In genomic region chr1:235336903-235337302, GRCh38 we compare ENCODE assay signal across 9 cellular contexts. TPM values are rescaled to one million over a fixed set of nuclear protein-coding genes. Genes with fewer than 3 reads are reported as not detected.
A peak's percentile ranks its signal among the peaks of the same experiment; 100 is the strongest.
DNase-seq lines count a peak whose midpoint lies in the region; ATAC-seq, FAIRE-seq and TF ChIP-seq lines count a peak whose summit lies in the region.
"Had no signal": no experiment of that assay in that cellular context is flagged by ENCODE, and none has a peak within 500 bp of the region (broad histone marks: within the 10 kb centered on the region; RNA-seq: fewer than 3 reads in every experiment).

No MANE protein-coding gene starts in this region.

- H3K27me3 ChIP-seq in neutrophil (no peaks in the 10 kb centered on the region), prostate gland (replicated peaks; ENCODE audit: insufficient read depth) (no peaks in the 10 kb centered on the region)

- no peaks in the 10 kb centered on the region for H3K9me3 ChIP-seq in neutrophil
- no peaks in the 10 kb centered on the region for H3K9me3 ChIP-seq in prostate gland

- peak overlapping the region; percentile 39 for H3K4me3 ChIP-seq in epithelial cell of proximal tubule (ENCODE audit: low read depth, low read length)
- no peak overlapping the region for H3K4me3 ChIP-seq in neutrophil (ENCODE audit: low read depth in 1 of 2, low read length in 1 of 2)
- H3K4me3 ChIP-seq in prostate gland, result no peak overlapping the region

- WGBS in prostate gland, result 84% methylated on average over 4 of the region's 4 CpGs

- H3K4me1 ChIP-seq in neutrophil (ENCODE audit: control insufficient read depth in 1 of 2, insufficient read depth in 1 of 2, low read depth in 1 of 2, low read length in 1 of 2) (peaks cover 15 to 18% of the 10 kb centered on the region in 2 experiments), prostate gland (replicated peaks) (peaks cover 3% of the 10 kb centered on the region)

- no peak for ATAC-seq in HG03571 (IDR thresholded peaks at IDR 0.05; ENCODE audit: unreplicated experiment)

- intact Hi-C loops in prostate gland (cut with DNase I), result no loop called here

- no peak for TF ChIP-seq POLR2A in GM12891 (IDR thresholded peaks at IDR 0.05; ENCODE audit: low read depth, low read length)
- no peak for TF ChIP-seq POLR2A in prostate gland (IDR thresholded peaks at IDR 0.05)

- H3K36me3 ChIP-seq in neutrophil (peaks cover 55% of the 10 kb centered on the region), prostate gland (no peaks in the 10 kb centered on the region)

- FAIRE-seq in GM12891 (lab: Jason Lieb, UNC), result peak; percentile 50

- TF ChIP-seq CTCF in epithelial cell of proximal tubule (conservative IDR thresholded peaks at IDR 0.05; ENCODE audit: low read depth, low read length) (no peak), neutrophil (IDR thresholded peaks at IDR 0.05) (no peak), prostate gland (IDR thresholded peaks at IDR 0.05) (no peak)

- H3K27ac ChIP-seq in neutrophil, result peak overlapping the region; percentile 60
- no peak overlapping the region for H3K27ac ChIP-seq in prostate gland

- no peak for DNase-seq in GM12891 (ENCODE audit: insufficient read length, low spot score)
- DNase-seq in RPMI8226, result peak; percentile 40
- peak; percentile 45 for DNase-seq in epithelial cell of proximal tubule (ENCODE audit: low read depth)
- DNase-seq in SKM-1 (lab: John Stamatoyannopoulos, UW; ENCODE audit: unreplicated experiment), result no peak
- no peak for DNase-seq in prostate gland (ENCODE audit: low spot score)
- DNase-seq in SHP77 (lab: John Stamatoyannopoulos, UW), result no peak
- DNase-seq: retina had no signal

TF ChIP-seq in GM12891, 5 proteins besides CTCF, POLR2A, EP300 and RAD21:
- TF ChIP-seq POLR2AphosphoS5 (IDR thresholded peaks at IDR 0.05; ENCODE audit: low read depth, low read length) (no peak), POU2F2 (IDR thresholded peaks at IDR 0.05; ENCODE audit: low read depth, low read length) (no peak), TAF1 (IDR thresholded peaks at IDR 0.05; ENCODE audit: low read depth, low read length) (no peak), PAX5 (IDR thresholded peaks at IDR 0.05; ENCODE audit: insufficient read depth, low read length, severe bottlenecking) (no peak), SPI1 (IDR thresholded peaks at IDR 0.05; ENCODE audit: low read depth, low read length) (no peak)

RNA-seq across cellular contexts. Expression of gene GGPS1, which starts 8.5 kb away (rescaled TPM):
- 13.6 TPM for polyA plus RNA-seq in GM12891 (2012; ENCODE audit: low read depth, missing spikeins)
- total RNA-seq in epithelial cell of proximal tubule (17.1 and 26.3 TPM in 2 replicates), prostate gland (10 to 100 TPM; 42.1 to 42.9 TPM)

RNA-seq across cellular contexts. Expression of gene ARID4B, which starts 8.9 kb away (rescaled TPM):
- polyA plus RNA-seq in GM12891 (2012; ENCODE audit: low read depth, missing spikeins), result 17.9 TPM
- total RNA-seq in epithelial cell of proximal tubule (10.9 and 13.8 TPM in 2 replicates), prostate gland (10 to 100 TPM; 28.6 to 46.4 TPM)

RNA-seq across cellular contexts. Expression of gene TBCE, which starts 30.3 kb away (rescaled TPM):
- 20.0 TPM for polyA plus RNA-seq in GM12891 (2012; ENCODE audit: low read depth, missing spikeins)
- 20.9 and 27.4 TPM in 2 replicates for total RNA-seq in epithelial cell of proximal tubule
- total RNA-seq in prostate gland, result 10 to 100 TPM; 24.2 to 25.0 TPM

Comparison
In these comparisons a context has a peak if more than half of its experiments do, and no peak if none do; other contexts are left out.
1. DNase-seq: peak in RPMI8226 (single experiment) and epithelial cell of proximal tubule (single experiment); none in GM12891 (single experiment), SKM-1 (single experiment), prostate gland (single experiment) and SHP77 (0 of 2).